25 cellular contexts compared by ENCODE assay signal in the genomic region with DNA sequence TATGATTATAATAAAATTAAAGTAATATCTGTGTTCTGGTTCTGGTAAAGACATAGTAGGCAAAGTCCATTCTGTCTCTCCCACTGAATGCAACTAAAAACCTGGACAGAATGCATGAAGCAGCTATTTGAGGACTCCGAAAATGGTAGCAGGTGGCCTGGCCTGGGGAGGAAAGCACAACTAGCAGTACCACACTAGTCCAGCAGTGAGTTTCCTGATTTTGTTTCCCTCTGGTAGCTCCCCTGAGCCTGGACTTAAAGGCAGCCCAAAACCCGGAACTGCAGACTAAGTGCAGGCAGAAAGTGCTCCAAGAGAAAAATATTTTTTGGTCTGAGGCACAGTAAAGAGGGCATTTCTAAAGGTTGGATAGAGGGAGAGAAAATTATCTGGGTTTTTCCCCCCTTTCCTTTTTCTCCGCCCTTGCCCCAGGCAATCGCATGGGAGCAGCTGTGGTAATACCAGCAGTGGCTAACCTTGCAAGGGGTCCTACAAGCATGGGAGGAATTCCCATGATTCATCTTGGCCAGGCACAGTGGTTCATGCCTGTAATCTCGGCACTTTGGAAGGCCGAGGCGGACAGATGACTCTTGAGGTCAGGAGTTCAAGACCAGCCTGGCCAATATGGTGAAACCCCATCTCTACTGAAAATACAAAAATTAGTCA. TPM values are rescaled to one million over a fixed set of nuclear protein-coding genes. Genes with fewer than 3 reads are reported as not detected.
DNase-seq lines count a peak whose midpoint lies in the region; ATAC-seq and TF ChIP-seq lines count a peak whose summit lies in the region.
"Had no signal": no experiment of that assay in that cellular context is flagged by ENCODE, and none has a peak within 500 bp of the region (broad histone marks: within the 10 kb centered on the region; RNA-seq: fewer than 3 reads in every experiment).

No MANE protein-coding gene starts in this region.

- H2AFZ ChIP-seq in trophoblast cell (ENCODE audit: insufficient read depth, low read length, poor library complexity) = no peak overlapping the region
- H2AFZ ChIP-seq in GM23248 = no peak overlapping the region
- no peak overlapping the region for H2AFZ ChIP-seq in SK-N-SH (ENCODE audit: low read depth)

- DNase-seq in ELR (ENCODE audit: low read depth) (peak; percentile 69), RPMI7951 (ENCODE audit: low read depth) (peak; percentile 85), fibroblast of gingiva (ENCODE audit: low read depth) (peak; percentile 36), trophoblast cell (peak; percentile 85 to 93), GM23248 (no peak), SK-N-SH (no peak)
- DNase-seq in activated CD4-positive, alpha-beta memory T cell treated with anti-CD3 and anti-CD28 coated beads for 36 hours = no peak
- DNase-seq: activated CD8-positive, alpha-beta memory T cell treated with anti-CD3 and anti-CD28 coated beads for 24 hours; activated naive CD4-positive, alpha-beta T cell treated with Interleukin-2 at 50 U/mL for 16 hours; activated T-cell treated with anti-CD3 and anti-CD28 coated beads, Interleukin-2, amount 50 U/mL, for 4 hours; amygdala; caudate nucleus; CD8-positive, alpha-beta T cell; DMS79; hippocampal formation; kidney; NCI-H1436 treated with DMSO at 0.1 percent for 48 hours; NCI-H526 treated with DMSO at 0.1 percent for 48 hours; stimulated activated naive B cell treated with anti-CD40 and anti-IgM and Interleukin-4, amounts not matched to agents 10 μg/mL and 1 μg/mL and 100 μg/mL, for 72 hours had no signal

- H3K4me3 ChIP-seq in trophoblast cell (ENCODE audit: low read depth, low read length) = no peak overlapping the region
- no peak overlapping the region for H3K4me3 ChIP-seq in GM23248
- no peak overlapping the region for H3K4me3 ChIP-seq in SK-N-SH (ENCODE audit: low read depth in 2 of 2, low read length in 1 of 2)
- H3K4me3 ChIP-seq: K562, lung, skin epidermis had no signal

- H3K27ac ChIP-seq in trophoblast cell (ENCODE audit: low read depth, low read length) = no peak overlapping the region
- no peak overlapping the region for H3K27ac ChIP-seq in GM23248
- no peak overlapping the region for H3K27ac ChIP-seq in SK-N-SH (ENCODE audit: low read depth in 2 of 2, low read length in 1 of 2)
- H3K27ac ChIP-seq: epithelial cell of prostate, skin epidermis had no signal

- no peak overlapping the region for H3K4me3 Mint-ChIP-seq in activated CD4-positive, alpha-beta memory T cell treated with anti-CD3 and anti-CD28 coated beads for 36 hours
- H3K4me3 Mint-ChIP-seq: activated T-cell treated with anti-CD3 and anti-CD28 coated beads, Interleukin-2, amount 50 U/mL, for 4 hours; CD8-positive, alpha-beta T cell; stimulated activated naive B cell treated with anti-CD40 and anti-IgM and Interleukin-4, amounts not matched to agents 10 μg/mL and 1 μg/mL and 100 μg/mL, for 72 hours had no signal

- no peak overlapping the region for H3K23ac ChIP-seq in trophoblast cell (ENCODE audit: low read length)

- H4K8ac ChIP-seq in trophoblast cell (ENCODE audit: low read depth, low read length) = no peak overlapping the region

- no peaks in the 10 kb centered on the region for H3K4me1 ChIP-seq in trophoblast cell (ENCODE audit: control insufficient read depth in 1 of 2, insufficient read depth in 2 of 2, low read length in 2 of 2)
- H3K4me1 ChIP-seq in GM23248 (ENCODE audit: insufficient read depth) = no peaks in the 10 kb centered on the region
- H3K4me1 ChIP-seq in SK-N-SH (ENCODE audit: control insufficient read depth in 1 of 2, insufficient read depth in 2 of 2, low read depth in 1 of 2, low read length in 1 of 2) = peaks cover 0 to 3% of the 10 kb centered on the region in 2 experiments; a peak in 1 of 4 replicates

- no peaks in the 10 kb centered on the region for H3K36me3 ChIP-seq in trophoblast cell (ENCODE audit: control insufficient read depth in 1 of 2, insufficient read depth in 2 of 2, low read length in 2 of 2)
- no peaks in the 10 kb centered on the region; the same call in 1 of the 2 replicates for H3K36me3 ChIP-seq in GM23248 (ENCODE audit: low read depth)
- H3K36me3 ChIP-seq in SK-N-SH (replicated peaks in 1 of 2; ENCODE audit: control insufficient read depth in 1 of 2, insufficient read depth in 2 of 2, low read length in 1 of 2) = peaks cover 8 to 19% of the 10 kb centered on the region in 2 experiments

- TF ChIP-seq RAD21 in SK-N-SH (IDR thresholded peaks at IDR 0.05; ENCODE audit: low read length) = no peak

- no peak overlapping the region for H2AK5ac ChIP-seq in trophoblast cell (ENCODE audit: low read length)

- H3F3A ChIP-seq in GM23248 (ENCODE audit: insufficient read depth) = peaks cover under 1% of the 10 kb centered on the region; the same call in 1 of the 2 replicates
- H3F3A ChIP-seq in SK-N-SH (replicated peaks; ENCODE audit: insufficient read depth) = peaks cover 6% of the 10 kb centered on the region

- ATAC-seq in HG03025 (IDR thresholded peaks at IDR 0.05; ENCODE audit: low FRiP score, unreplicated experiment) = no peak
- ATAC-seq: activated CD4-positive, CD25-positive, alpha-beta regulatory T cell treated with anti-CD3 and anti-CD28 coated beads, Interleukin-2, amount 50 U/mL, for 24 hours; activated T-cell treated with anti-CD3 and anti-CD28 coated beads, Interleukin-2, amount 50 U/mL, for 4 hours; CD8-positive, alpha-beta T cell; K562; stimulated activated naive B cell treated with anti-CD40 and anti-IgM and Interleukin-4, amounts not matched to agents 10 μg/mL and 1 μg/mL and 100 μg/mL, for 72 hours had no signal

- H3K4me2 ChIP-seq in trophoblast cell (ENCODE audit: low read length) (no peak overlapping the region), GM23248 (ENCODE audit: unreplicated experiment) (no peak overlapping the region), SK-N-SH (no peak overlapping the region)

- no peak overlapping the region for H3K14ac ChIP-seq in trophoblast cell (ENCODE audit: low read length)

- H2BK120ac ChIP-seq in trophoblast cell (ENCODE audit: insufficient read depth, low read length, poor library complexity) = no peak overlapping the region

- no peak overlapping the region for H4K91ac ChIP-seq in trophoblast cell (ENCODE audit: low read depth, low read length)

- H3K9ac ChIP-seq in trophoblast cell (ENCODE audit: low read length) = no peak overlapping the region
- no peak overlapping the region for H3K9ac ChIP-seq in GM23248
- no peak overlapping the region for H3K9ac ChIP-seq in SK-N-SH

- no peaks in the 10 kb centered on the region for H3K27me3 Mint-ChIP-seq in activated CD4-positive, alpha-beta memory T cell treated with anti-CD3 and anti-CD28 coated beads for 36 hours
- H3K27me3 Mint-ChIP-seq: stimulated activated naive B cell treated with anti-CD40 and anti-IgM and Interleukin-4, amounts not matched to agents 10 μg/mL and 1 μg/mL and 100 μg/mL, for 72 hours had no signal

- H3K79me1 ChIP-seq in trophoblast cell (ENCODE audit: low read length) = no peaks in the 10 kb centered on the region

- no peak for TF ChIP-seq CTCF in SK-N-SH (IDR thresholded peaks at IDR 0.05)

- intact Hi-C loops in activated CD4-positive, alpha-beta memory T cell treated with anti-CD3 and anti-CD28 coated beads for 36 hours (cut with micrococcal nuclease) = no loop called here

- no CpG with 5 or more reads among the region's 7 CpGs for WGBS in trophoblast cell (ENCODE audit: extremely low coverage, insufficient coverage, insufficient read length)
- WGBS in GM23248 (ENCODE audit: low coverage in 1 of 2, low lambda C conversion rate in 2 of 2, missing lambda C conversion rate in 2 of 2), 2 experiments = 90 to 95% methylated on average over 7 of the region's 7 CpGs
- WGBS in SK-N-SH (ENCODE audit: low lambda C conversion rate) = 89% methylated on average over 7 of the region's 7 CpGs

- POLR2A ChIA-PET in SK-N-SH (lab: Yijun Ruan, JAX) = interaction anchor here (1.0 kb wide), 1 partner anchor 7 kb away, joined by 3 read pairs; no protein-coding TSS in a partner anchor
- POLR2A ChIA-PET in activated CD4-positive, alpha-beta memory T cell treated with anti-CD3 and anti-CD28 coated beads for 36 hours (lab: Charles Lee) = no interaction called here

- H3K4me1 Mint-ChIP-seq in activated CD4-positive, alpha-beta memory T cell treated with anti-CD3 and anti-CD28 coated beads for 36 hours (ENCODE audit: low read depth) = peaks cover 18% of the 10 kb centered on the region

- no peaks in the 10 kb centered on the region for H3K9me3 Mint-ChIP-seq in activated CD4-positive, alpha-beta memory T cell treated with anti-CD3 and anti-CD28 coated beads for 36 hours

- H2BK5ac ChIP-seq in trophoblast cell (ENCODE audit: low read depth, low read length, poor library complexity) = no peak overlapping the region

- H3K18ac ChIP-seq in trophoblast cell (ENCODE audit: low read length) = no peak overlapping the region

- 0 out of 2 replicates have a peak, but pooled peaks cover 3% of the 10 kb centered on the region for H4K20me1 ChIP-seq in GM23248 (ENCODE audit: insufficient read depth)
- peaks cover 4% of the 10 kb centered on the region for H4K20me1 ChIP-seq in SK-N-SH (ENCODE audit: insufficient read depth)

- no peaks in the 10 kb centered on the region for H3K9me2 ChIP-seq in GM23248 (ENCODE audit: insufficient read depth)
- H3K9me2 ChIP-seq in SK-N-SH = no peaks in the 10 kb centered on the region

- H3K4ac ChIP-seq in trophoblast cell (ENCODE audit: low read depth, low read length) = no peak overlapping the region

- H2BK12ac ChIP-seq in trophoblast cell (ENCODE audit: low read length) = no peak overlapping the region

- no peaks in the 10 kb centered on the region for H3K9me3 ChIP-seq in trophoblast cell (ENCODE audit: insufficient read depth, low read depth, low read length)
- H3K9me3 ChIP-seq in GM23248 (ENCODE audit: low read depth) = no peaks in the 10 kb centered on the region
- no peaks in the 10 kb centered on the region for H3K9me3 ChIP-seq in SK-N-SH

- H3K27me3 ChIP-seq in trophoblast cell (ENCODE audit: insufficient read depth, low read length) = no peaks in the 10 kb centered on the region
- no peaks in the 10 kb centered on the region for H3K27me3 ChIP-seq in GM23248 (replicated peaks; ENCODE audit: insufficient read depth)
- no peaks in the 10 kb centered on the region for H3K27me3 ChIP-seq in SK-N-SH (ENCODE audit: insufficient read depth)

- H3K36me3 Mint-ChIP-seq in activated CD4-positive, alpha-beta memory T cell treated with anti-CD3 and anti-CD28 coated beads for 36 hours = peaks cover 10% of the 10 kb centered on the region

- CTCF ChIA-PET in SK-N-SH (lab: Yijun Ruan, JAX) = interaction anchor here (0.8 to 1.3 kb wide), 5 partner anchors 9 to 105 kb away, joined by 3 to 4 read pairs (median 3); no protein-coding TSS in a partner anchor
- CTCF ChIA-PET in activated CD4-positive, alpha-beta memory T cell treated with anti-CD3 and anti-CD28 coated beads for 36 hours (lab: Charles Lee) = no interaction called here

- H3K27ac Mint-ChIP-seq in activated CD4-positive, alpha-beta memory T cell treated with anti-CD3 and anti-CD28 coated beads for 36 hours = no peak overlapping the region
- H3K27ac Mint-ChIP-seq: CD8-positive, alpha-beta T cell; stimulated activated naive B cell treated with anti-CD40 and anti-IgM and Interleukin-4, amounts not matched to agents 10 μg/mL and 1 μg/mL and 100 μg/mL, for 72 hours had no signal

- H3K79me2 ChIP-seq in trophoblast cell (ENCODE audit: control insufficient read depth, insufficient read depth, low read length, poor library complexity) (no peaks in the 10 kb centered on the region), GM23248 (ENCODE audit: insufficient read depth) (peaks cover 75% of the 10 kb centered on the region), SK-N-SH (ENCODE audit: insufficient read depth) (peaks cover 60% of the 10 kb centered on the region)

- no peak for TF ChIP-seq EP300 in SK-N-SH (IDR thresholded peaks at IDR 0.05; ENCODE audit: borderline replicate concordance in 1 of 2, low read depth in 1 of 2, low read length in 1 of 2)

- no peak overlapping the region for H4K12ac ChIP-seq in trophoblast cell (ENCODE audit: low read depth, low read length)

- in situ Hi-C loops in GM23248 (cut with MboI) = no loop called here

RNA-seq across cellular contexts. Expression of gene ASXL2, which starts 32.3 kb away (rescaled TPM):
- total RNA-seq in RPMI7951 (2014; rRNA removed; shearing (Covaris generic)) = 8.2 and 11.3 TPM in 2 replicates
- 12.0 and 12.4 TPM in 2 replicates for polyA plus RNA-seq in trophoblast cell (2013)
- total RNA-seq in GM23248 (2014; rRNA removed; shearing (Covaris generic)) = 7.0 and 9.5 TPM in 2 replicates
- 4.5 and 4.9 TPM in 2 replicates for polyA plus RNA-seq in GM23248 (2016; fragmentation: Nextera tagmentation; extraction: Ambion mirVana)
- polyA plus RNA-seq in SK-N-SH (2012; rRNA removed) = 4.8 and 6.1 TPM in 2 replicates
- 5.6 and 5.8 TPM in 2 replicates for polyA plus RNA-seq in SK-N-SH (2012; cell fraction: cytosol; rRNA removed)
- 6.6 and 10.3 TPM in 2 replicates for polyA plus RNA-seq in SK-N-SH (2012; cell fraction: nucleus; rRNA removed)
- total RNA-seq in activated CD4-positive, alpha-beta memory T cell treated with anti-CD3 and anti-CD28 coated beads for 36 hours = 10 to 100 TPM; 37.8 to 38.7 TPM

Comparison
In these comparisons a context has a peak if more than half of its experiments do, and no peak if none do; other contexts are left out.
1. DNase-seq: peak in ELR (single experiment), RPMI7951 (single experiment), fibroblast of gingiva (single experiment) and trophoblast cell (2 of 2); none in GM23248 (single experiment), SK-N-SH (single experiment) and activated CD4-positive, alpha-beta memory T cell treated with anti-CD3 and anti-CD28 coated beads for 36 hours (single experiment).